ENCODE assay signal across 1 cellular context in the genomic region with DNA sequence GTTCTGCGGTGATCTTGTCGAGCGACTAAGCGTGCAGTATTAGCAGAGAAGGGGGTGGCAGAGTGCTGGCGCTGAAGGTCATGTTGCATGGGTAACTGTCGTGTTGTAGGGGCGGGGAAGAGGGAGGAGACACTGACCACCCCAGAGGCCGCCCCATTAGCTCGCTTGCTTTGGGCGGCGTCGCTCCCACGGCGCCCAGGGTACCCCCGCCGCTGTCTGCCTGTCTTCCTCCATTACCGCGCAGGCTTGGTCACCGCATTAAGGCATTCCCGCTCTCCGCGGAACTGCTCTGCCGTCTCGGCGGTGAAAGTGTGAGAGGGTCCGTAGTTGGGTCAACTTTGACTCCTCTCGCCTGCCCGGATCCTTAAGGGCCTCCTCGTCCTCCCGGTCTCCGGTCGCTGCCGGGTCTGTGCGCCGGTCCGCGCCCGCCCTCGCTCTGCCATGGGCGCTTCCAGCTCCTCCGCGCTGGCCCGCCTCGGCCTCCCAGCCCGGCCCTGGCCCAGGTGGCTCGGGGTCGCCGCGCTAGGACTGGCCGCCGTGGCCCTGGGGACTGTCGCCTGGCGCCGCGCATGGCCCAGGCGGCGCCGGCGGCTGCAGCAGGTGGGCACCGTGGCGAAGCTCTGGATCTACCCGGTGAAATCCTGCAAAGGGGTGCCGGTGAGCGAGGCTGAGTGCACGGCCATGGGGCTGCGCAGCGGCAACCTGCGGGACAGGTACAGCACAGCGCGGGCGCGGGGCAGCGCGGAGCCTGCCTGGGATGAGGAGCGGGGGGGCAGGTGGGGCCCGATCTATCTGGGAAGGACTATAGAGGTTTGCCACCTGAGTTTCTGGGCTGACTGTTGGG.
TF ChIP-seq lines count a peak whose summit lies in the region.

MTARC2 (plus strand) TSS at position 232 of the 844 bp plus-strand sequence; CDS start at position 442, 210 bp downstream.

TF ChIP-seq in HepG2, 621 proteins besides CTCF, POLR2A, EP300 and RAD21 (continued from another document and continues in another):
- TF ChIP-seq, protein P1, sequence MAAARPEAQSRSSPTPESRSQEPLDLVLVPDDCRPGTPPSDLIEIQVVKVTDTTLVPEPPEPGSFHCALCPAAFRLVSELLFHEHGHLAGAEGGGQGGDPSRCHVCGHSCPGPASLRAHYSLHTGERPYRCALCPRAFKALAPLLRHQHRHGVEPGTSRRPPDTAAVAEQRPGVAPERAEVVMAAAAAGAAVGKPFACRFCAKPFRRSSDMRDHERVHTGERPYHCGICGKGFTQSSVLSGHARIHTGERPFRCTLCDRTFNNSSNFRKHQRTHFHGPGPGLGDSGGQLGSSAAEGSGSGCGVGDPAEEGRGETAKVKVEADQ (CRISPR knock-in tag; IDR thresholded peaks at IDR 0.05; ENCODE audit: borderline replicate concordance), result peak; percentile 93; the same call in 1 of the 2 replicates
- peak; percentile 23; the same call in 1 of the 2 replicates for TF ChIP-seq MYNN (CRISPR knock-in tag; IDR thresholded peaks at IDR 0.05; ENCODE audit: low read depth)
- TF ChIP-seq RAD51 (IDR thresholded peaks at IDR 0.05; ENCODE audit: borderline replicate concordance), result no peak
- TF ChIP-seq ZNF430 (CRISPR knock-in tag; IDR thresholded peaks at IDR 0.05), result peak; percentile 73
- TF ChIP-seq ZBTB20 (CRISPR knock-in tag; IDR thresholded peaks at IDR 0.05; ENCODE audit: borderline replicate concordance, low read depth), result 0 out of 2 replicates have a peak, but pooled peaks have one; percentile 47
- TF ChIP-seq PHF20 (CRISPR knock-in tag; IDR thresholded peaks at IDR 0.05), result peak; percentile 42; the same call in 1 of the 2 replicates
- TF ChIP-seq, protein P2, sequence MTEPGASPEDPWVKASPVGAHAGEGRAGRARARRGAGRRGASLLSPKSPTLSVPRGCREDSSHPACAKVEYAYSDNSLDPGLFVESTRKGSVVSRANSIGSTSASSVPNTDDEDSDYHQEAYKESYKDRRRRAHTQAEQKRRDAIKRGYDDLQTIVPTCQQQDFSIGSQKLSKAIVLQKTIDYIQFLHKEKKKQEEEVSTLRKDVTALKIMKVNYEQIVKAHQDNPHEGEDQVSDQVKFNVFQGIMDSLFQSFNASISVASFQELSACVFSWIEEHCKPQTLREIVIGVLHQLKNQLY (CRISPR knock-in tag; IDR thresholded peaks at IDR 0.05), result no peak
- TF ChIP-seq HNF4A (CRISPR knock-in tag; IDR thresholded peaks at IDR 0.05), result peak; percentile 51
- peak; percentile 76 for TF ChIP-seq KAT8 (CRISPR knock-in tag; IDR thresholded peaks at IDR 0.05)
- TF ChIP-seq, protein P3, sequence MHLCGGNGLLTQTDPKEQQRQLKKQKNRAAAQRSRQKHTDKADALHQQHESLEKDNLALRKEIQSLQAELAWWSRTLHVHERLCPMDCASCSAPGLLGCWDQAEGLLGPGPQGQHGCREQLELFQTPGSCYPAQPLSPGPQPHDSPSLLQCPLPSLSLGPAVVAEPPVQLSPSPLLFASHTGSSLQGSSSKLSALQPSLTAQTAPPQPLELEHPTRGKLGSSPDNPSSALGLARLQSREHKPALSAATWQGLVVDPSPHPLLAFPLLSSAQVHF (CRISPR knock-in tag; IDR thresholded peaks at IDR 0.05), result peak; percentile 66; the same call in 1 of the 2 replicates
- TF ChIP-seq ARHGAP35 (CRISPR knock-in tag; IDR thresholded peaks at IDR 0.05; ENCODE audit: borderline replicate concordance), result peak; percentile 62; the same call in 1 of the 2 replicates
- peak; percentile 31; the same call in 1 of the 2 replicates for TF ChIP-seq ZNF567 (CRISPR knock-in tag; IDR thresholded peaks at IDR 0.05; ENCODE audit: borderline replicate concordance)
- peak; percentile 75; the same call in 1 of the 2 replicates for TF ChIP-seq ZNF557 (CRISPR knock-in tag; IDR thresholded peaks at IDR 0.05)
- TF ChIP-seq ZNF605 (CRISPR knock-in tag; IDR thresholded peaks at IDR 0.05), result peak; percentile 70
- peak; percentile 37; the same call in 1 of the 2 replicates for TF ChIP-seq MEIS2 (CRISPR knock-in tag; IDR thresholded peaks at IDR 0.05)
- TF ChIP-seq ETV5 (CRISPR knock-in tag; IDR thresholded peaks at IDR 0.05; ENCODE audit: borderline replicate concordance), result peak; percentile 33; the same call in 1 of the 2 replicates
- no peak; the same call in 1 of the 2 replicates for TF ChIP-seq AHDC1 (CRISPR knock-in tag; IDR thresholded peaks at IDR 0.05; ENCODE audit: borderline replicate concordance)
- TF ChIP-seq NR2F1 (CRISPR knock-in tag; IDR thresholded peaks at IDR 0.05), result no peak
- TF ChIP-seq SMAD3 (CRISPR knock-in tag; IDR thresholded peaks at IDR 0.05), result no peak; the same call in 1 of the 2 replicates
- peak; percentile 75 for TF ChIP-seq KMT2A (CRISPR knock-in tag; IDR thresholded peaks at IDR 0.05)
- TF ChIP-seq AHR (CRISPR knock-in tag; IDR thresholded peaks at IDR 0.05), result peak; percentile 61; the same call in 1 of the 2 replicates
- TF ChIP-seq TGIF2 (CRISPR knock-in tag; IDR thresholded peaks at IDR 0.05), result peak; percentile 36; the same call in 1 of the 2 replicates
- no peak for TF ChIP-seq ZNF136 (CRISPR knock-in tag; IDR thresholded peaks at IDR 0.05; ENCODE audit: low read depth)
- TF ChIP-seq, protein P4, sequence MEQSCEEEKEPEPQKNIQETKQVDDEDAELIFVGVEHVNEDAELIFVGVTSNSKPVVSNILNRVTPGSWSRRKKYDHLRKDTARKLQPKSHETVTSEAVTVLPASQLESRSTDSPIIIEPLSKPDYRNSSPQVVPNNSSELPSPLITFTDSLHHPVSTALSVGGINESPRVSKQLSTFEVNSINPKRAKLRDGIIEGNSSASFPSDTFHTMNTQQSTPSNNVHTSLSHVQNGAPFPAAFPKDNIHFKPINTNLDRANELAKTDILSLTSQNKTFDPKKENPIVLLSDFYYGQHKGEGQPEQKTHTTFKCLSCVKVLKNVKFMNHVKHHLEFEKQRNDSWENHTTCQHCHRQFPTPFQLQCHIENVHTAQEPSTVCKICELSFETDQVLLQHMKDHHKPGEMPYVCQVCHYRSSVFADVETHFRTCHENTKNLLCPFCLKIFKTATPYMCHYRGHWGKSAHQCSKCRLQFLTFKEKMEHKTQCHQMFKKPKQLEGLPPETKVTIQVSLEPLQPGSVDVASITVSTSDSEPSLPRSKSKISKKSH (CRISPR knock-in tag; IDR thresholded peaks at IDR 0.05; ENCODE audit: borderline replicate concordance), result peak; percentile 67
- no peak for TF ChIP-seq SMARCC2 (IDR thresholded peaks at IDR 0.05)
- peak; percentile 14; the same call in 1 of the 2 replicates for TF ChIP-seq ZNF564 (CRISPR knock-in tag; IDR thresholded peaks at IDR 0.05)
- no peak for TF ChIP-seq ZFP36 (IDR thresholded peaks at IDR 0.05; ENCODE audit: borderline replicate concordance, low read depth, low read length, partially characterized antibody)
- TF ChIP-seq, protein P5, sequence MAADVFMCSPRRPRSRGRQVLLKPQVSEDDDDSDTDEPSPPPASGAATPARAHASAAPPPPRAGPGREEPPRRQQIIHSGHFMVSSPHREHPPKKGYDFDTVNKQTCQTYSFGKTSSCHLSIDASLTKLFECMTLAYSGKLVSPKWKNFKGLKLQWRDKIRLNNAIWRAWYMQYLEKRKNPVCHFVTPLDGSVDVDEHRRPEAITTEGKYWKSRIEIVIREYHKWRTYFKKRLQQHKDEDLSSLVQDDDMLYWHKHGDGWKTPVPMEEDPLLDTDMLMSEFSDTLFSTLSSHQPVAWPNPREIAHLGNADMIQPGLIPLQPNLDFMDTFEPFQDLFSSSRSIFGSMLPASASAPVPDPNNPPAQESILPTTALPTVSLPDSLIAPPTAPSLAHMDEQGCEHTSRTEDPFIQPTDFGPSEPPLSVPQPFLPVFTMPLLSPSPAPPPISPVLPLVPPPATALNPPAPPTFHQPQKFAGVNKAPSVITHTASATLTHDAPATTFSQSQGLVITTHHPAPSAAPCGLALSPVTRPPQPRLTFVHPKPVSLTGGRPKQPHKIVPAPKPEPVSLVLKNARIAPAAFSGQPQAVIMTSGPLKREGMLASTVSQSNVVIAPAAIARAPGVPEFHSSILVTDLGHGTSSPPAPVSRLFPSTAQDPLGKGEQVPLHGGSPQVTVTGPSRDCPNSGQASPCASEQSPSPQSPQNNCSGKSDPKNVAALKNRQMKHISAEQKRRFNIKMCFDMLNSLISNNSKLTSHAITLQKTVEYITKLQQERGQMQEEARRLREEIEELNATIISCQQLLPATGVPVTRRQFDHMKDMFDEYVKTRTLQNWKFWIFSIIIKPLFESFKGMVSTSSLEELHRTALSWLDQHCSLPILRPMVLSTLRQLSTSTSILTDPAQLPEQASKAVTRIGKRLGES (CRISPR knock-in tag; IDR thresholded peaks at IDR 0.05; ENCODE audit: borderline replicate concordance), result no peak
- no peak for TF ChIP-seq RBAK (CRISPR knock-in tag; IDR thresholded peaks at IDR 0.05)
- no peak for TF ChIP-seq ARNT (IDR thresholded peaks at IDR 0.05)
- TF ChIP-seq FOXP1 (IDR thresholded peaks at IDR 0.05), result no peak
- peak; percentile 30; the same call in 1 of the 2 replicates for TF ChIP-seq FOXP1 (CRISPR knock-in tag; IDR thresholded peaks at IDR 0.05)
- no peak for TF ChIP-seq MATR3 (CRISPR knock-in tag; IDR thresholded peaks at IDR 0.05)
- no peak for TF ChIP-seq CREB3 (CRISPR knock-in tag; IDR thresholded peaks at IDR 0.05)
- peak; percentile 70; the same call in 1 of the 2 replicates for TF ChIP-seq DNMT1 (CRISPR knock-in tag; IDR thresholded peaks at IDR 0.05)
- no peak for TF ChIP-seq HNRNPH1 (optimal IDR thresholded peaks at IDR 0.05; ENCODE audit: low read depth, low read length)
- no peak for TF ChIP-seq ZNF781 (CRISPR knock-in tag; IDR thresholded peaks at IDR 0.05; ENCODE audit: borderline replicate concordance, not compliant biosample characterization)
- TF ChIP-seq SALL2 (CRISPR knock-in tag; IDR thresholded peaks at IDR 0.05), result peak; percentile 38; the same call in 1 of the 2 replicates
- TF ChIP-seq ZNF570 (CRISPR knock-in tag; IDR thresholded peaks at IDR 0.05; ENCODE audit: borderline replicate concordance), result no peak
- 0 out of 2 replicates have a peak, but pooled peaks have one; percentile 38 for TF ChIP-seq CREM (IDR thresholded peaks at IDR 0.05)
- TF ChIP-seq CREM (CRISPR knock-in tag; IDR thresholded peaks at IDR 0.05), result no peak
